ENCODE assay signal across 8 cellular contexts in genomic region chr2:88016086-88016947, GRCh38. TPM values are rescaled to one million over a fixed set of nuclear protein-coding genes. Genes with fewer than 3 reads are reported as not detected.
DNase-seq lines count a peak whose midpoint lies in the region; ATAC-seq and TF ChIP-seq lines count a peak whose summit lies in the region.

TSS of gene RNU2-63P (minus strand) at chr2:88016547.

- no peak within 1 kb of the TSS for H2BK15ac ChIP-seq in mesendoderm (replicated peaks; ENCODE audit: low read depth)

- H3K4ac ChIP-seq in mesendoderm (ENCODE audit: low read depth, low read length), result no peak within 1 kb of the TSS

- H2AK5ac ChIP-seq in mesendoderm (ENCODE audit: low read length), result no peak within 1 kb of the TSS

- peak within 1 kb of the TSS; percentile 85 for H3K56ac ChIP-seq in mesendoderm (ENCODE audit: low read length)

- H3K79me2 ChIP-seq in mesendoderm (ENCODE audit: control insufficient read depth, insufficient read depth, low read length), result no peaks in the 10 kb centered on the region

- H3K18ac ChIP-seq in mesendoderm (ENCODE audit: low read length), result peak within 1 kb of the TSS; percentile 91

- H3K9ac ChIP-seq in endocrine pancreas (ENCODE audit: control insufficient read depth, insufficient read depth, low read length) (peak within 1 kb of the TSS; percentile 80), mesendoderm (ENCODE audit: low read length) (peak within 1 kb of the TSS; percentile 65)

- peak within 1 kb of the TSS; percentile 99 for H2BK5ac ChIP-seq in mesendoderm (ENCODE audit: low read length)

- H3K9me3 ChIP-seq in endocrine pancreas (ENCODE audit: control insufficient read depth, low read length), result no peaks in the 10 kb centered on the region

- DNase-seq in AG20443 (ENCODE audit: low spot score) (peak; percentile 68), NCI-H748 treated with DMSO at 0.1 percent for 48 hours (lab: John Stamatoyannopoulos, UW) (peak; percentile 31), mesendoderm (peak; percentile 97)
- DNase-seq in activated CD8-positive, alpha-beta memory T cell treated with anti-CD3 and anti-CD28 coated beads for 24 hours, result peak; percentile 97
- peak; percentile 66 for DNase-seq in stimulated activated CD8-positive, alpha-beta memory T cell treated with anti-CD3 and anti-CD28 coated beads, Interleukin-12 subunit alpha, Interleukin-12 subunit beta, amount 100 ng/mL, for 4 hours (ENCODE audit: low read depth)

- no CpG with 5 or more reads among the region's 33 CpGs for WGBS in mesendoderm (ENCODE audit: extremely low coverage, insufficient coverage, low lambda C conversion rate)

- peak within 1 kb of the TSS; percentile 26 for H3K4me2 ChIP-seq in mesendoderm (ENCODE audit: low read length)

- H3K79me1 ChIP-seq in mesendoderm (ENCODE audit: low read length), result no peaks in the 10 kb centered on the region

- H4K5ac ChIP-seq in mesendoderm (ENCODE audit: low read length), result no peak within 1 kb of the TSS

- peak within 1 kb of the TSS; percentile 80 for H3K23ac ChIP-seq in mesendoderm (ENCODE audit: low read length)

- H3K4me3 ChIP-seq in endocrine pancreas (ENCODE audit: control insufficient read depth, insufficient read depth, low read length) (peak within 1 kb of the TSS; percentile 22), mesendoderm (ENCODE audit: low read length) (peak within 1 kb of the TSS; percentile 43)

- H3K4me1 ChIP-seq in endocrine pancreas (ENCODE audit: control insufficient read depth, insufficient read depth, low read length) (no peaks in the 10 kb centered on the region), mesendoderm (ENCODE audit: control insufficient read depth, low read depth, low read length) (peaks cover 2% of the 10 kb centered on the region)

- TF ChIP-seq POLR2A in GM19193 (IDR thresholded peaks at IDR 0.05; ENCODE audit: extremely low read depth, insufficient read depth, insufficient read length), result peak; percentile 99

- peak; percentile 72 for ATAC-seq in HG03442 (IDR thresholded peaks at IDR 0.05; ENCODE audit: unreplicated experiment)

- H3K36me3 ChIP-seq in endocrine pancreas (ENCODE audit: control insufficient read depth, insufficient read depth, low read length) (no peaks in the 10 kb centered on the region), mesendoderm (ENCODE audit: control insufficient read depth, insufficient read depth, low read length) (no peaks in the 10 kb centered on the region)

- H3K27me3 ChIP-seq in endocrine pancreas (ENCODE audit: control insufficient read depth, insufficient read depth, low read length), result no peaks in the 10 kb centered on the region
- no peaks in the 10 kb centered on the region for H3K27me3 ChIP-seq in mesendoderm (ENCODE audit: insufficient read depth, low read length, poor library complexity)

- peak within 1 kb of the TSS; percentile 38 for H3K27ac ChIP-seq in mesendoderm (ENCODE audit: low read depth, low read length)

- no peak within 1 kb of the TSS for H2BK120ac ChIP-seq in mesendoderm (ENCODE audit: low read depth, low read length)

- H4K8ac ChIP-seq in mesendoderm (ENCODE audit: low read depth, low read length), result no peak within 1 kb of the TSS

RNA-seq across cellular contexts. Expression of gene RNU2-63P, which starts in this region (rescaled TPM):
- not detected for polyA plus RNA-seq in mesendoderm (2013, experiment 1 of 2)
- polyA plus RNA-seq in mesendoderm (2013, experiment 2 of 2), result not detected

Comparison
In these comparisons a context has a peak if more than half of its experiments do, and no peak if none do; other contexts are left out.
1. Peak in every context shown above with its lines: DNase-seq, ATAC-seq, H3K4me3 ChIP-seq and H3K27ac ChIP-seq.
2. DNase-seq: peak in every context shown above with its lines; median percentile 97 in activated CD8-positive, alpha-beta memory T cell treated with anti-CD3 and anti-CD28 coated beads for 24 hours; 97 in mesendoderm; 68 in AG20443; 66 in stimulated activated CD8-positive, alpha-beta memory T cell treated with anti-CD3 and anti-CD28 coated beads, Interleukin-12 subunit alpha, Interleukin-12 subunit beta, amount 100 ng/mL, for 4 hours; 31 in NCI-H748 treated with DMSO at 0.1 percent for 48 hours.